In genomic region chr15:45023659-45024320, GRCh38 we compare ENCODE assay signal across 8 cellular contexts. TPM values are rescaled to one million over a fixed set of nuclear protein-coding genes. Genes with fewer than 3 reads are reported as not detected.
A peak's percentile ranks its signal among the peaks of the same experiment; 100 is the strongest.
DNase-seq lines count a peak whose midpoint lies in the region; ATAC-seq, FAIRE-seq and TF ChIP-seq lines count a peak whose summit lies in the region.

No MANE protein-coding gene starts in this region.

- SMC1A ChIA-PET in GM12878 (lab: Charles Lee; ENCODE audit: uncharacterized antibody, unreplicated experiment) = interaction anchor here (0.9 to 2.0 kb wide), 7 partner anchors 20 to 1075 kb away, joined by 3 to 6 read pairs (median 3); no protein-coding TSS in a partner anchor

- no peak for TF ChIP-seq RAD21 in GM12878 (IDR thresholded peaks at IDR 0.05; ENCODE audit: insufficient read depth, low read depth, low read length)

- H3K4me2 ChIP-seq in GM12878 (ENCODE audit: control insufficient read depth, insufficient read depth) = peak overlapping the region; percentile 98

- WGBS in GM12878 (ENCODE audit: insufficient coverage, insufficient replicate concordance, low lambda C conversion rate, missing lambda C conversion rate) = 41% methylated on average over 5 of the region's 5 CpGs

- H3K79me2 ChIP-seq in GM12878 (ENCODE audit: control insufficient read depth, insufficient read depth, low read length) = peaks cover 14% of the 10 kb centered on the region

- BruUV-seq in GM12878 (replicated peaks; lab: Mats Ljungman, UMichigan) = no TSS peak

- H3K9ac ChIP-seq in GM12878 (ENCODE audit: control insufficient read depth, insufficient read depth, low read length) = peak overlapping the region; percentile 81
- H3K9ac ChIP-seq in kidney (ENCODE audit: low read length in 2 of 2) = peak overlapping the region; percentile 62 to 74
- peak overlapping the region; percentile 48 to 88 (median 83) for H3K9ac ChIP-seq in subcutaneous abdominal adipose tissue (ENCODE audit: low read length in 5 of 5)

- no peak for TF ChIP-seq POLR2A in GM12878 (IDR thresholded peaks at IDR 0.05; ENCODE audit: low read depth, low read length)

- H3K4me3 ChIP-seq in GM12875 (ENCODE audit: low read depth, low read length) (peak overlapping the region; percentile 77), MG63 (peak overlapping the region; percentile 73), GM12878 (peak overlapping the region; percentile 82), kidney (ENCODE audit: low read length in 2 of 2) (peak overlapping the region; percentile 70 to 75), subcutaneous abdominal adipose tissue (ENCODE audit: low read depth in 1 of 5, low read length in 5 of 5) (peak overlapping the region; percentile 66 to 87 (median 85))

- no peaks in the 10 kb centered on the region for H4K20me1 ChIP-seq in GM12878 (ENCODE audit: control insufficient read depth, insufficient read depth)

- H3K36me3 ChIP-seq in MG63 (peaks cover 15% of the 10 kb centered on the region), GM12878 (ENCODE audit: control insufficient read depth in 2 of 2, insufficient read depth in 2 of 2, low read length in 1 of 2) (no peaks in the 10 kb centered on the region), kidney (ENCODE audit: control insufficient read depth in 1 of 2, insufficient read depth in 2 of 2, low read length in 2 of 2) (peaks cover 0 to 4% of the 10 kb centered on the region in 2 donors), subcutaneous abdominal adipose tissue (ENCODE audit: control insufficient read depth in 5 of 5, insufficient read depth in 5 of 5, low read length in 5 of 5) (no peaks in the 10 kb centered on the region)

- RAD21 ChIA-PET in GM12878 (lab: Charles Lee; ENCODE audit: unreplicated experiment) = interaction anchor here (0.9 to 1.1 kb wide), 2 partner anchors 14 to 95 kb away, joined by 3 read pairs; no protein-coding TSS in a partner anchor

- TF ChIP-seq CTCF in GM12875 (IDR thresholded peaks at IDR 0.05; ENCODE audit: borderline replicate concordance, insufficient read depth, low read depth, low read length) (no peak), GM12878 (IDR thresholded peaks at IDR 0.05 in 2 of 3, conservative IDR thresholded peaks at IDR 0.05 in 1 of 3; ENCODE audit: control insufficient read depth in 2 of 3, extremely low read depth in 1 of 3, insufficient read depth in 1 of 3, low read depth in 3 of 3, low read length in 3 of 3) (no peak), kidney (IDR thresholded peaks at IDR 0.05; ENCODE audit: borderline replicate concordance, extremely low read depth, insufficient read depth) (no peak), GM10266 (IDR thresholded peaks at IDR 0.05; ENCODE audit: control insufficient read depth, insufficient read depth, low read depth, missing control alignments) (no peak)

- DNase-seq in MG63 (peak; percentile 77), GM12878 (ENCODE audit: low read depth, low spot score) (no peak), kidney (no peak), D341Med (ENCODE audit: low spot score) (no peak), GM10266 (ENCODE audit: extremely low spot score) (no peak)

- no peaks in the 10 kb centered on the region for H3K9me3 ChIP-seq in MG63
- H3K9me3 ChIP-seq in GM12878 (replicated peaks; ENCODE audit: control insufficient read depth, insufficient read depth, low read length) = no peaks in the 10 kb centered on the region
- H3K9me3 ChIP-seq in kidney (ENCODE audit: control insufficient read depth in 1 of 2, low read length in 2 of 2) = no peaks in the 10 kb centered on the region
- H3K9me3 ChIP-seq in subcutaneous abdominal adipose tissue (ENCODE audit: control insufficient read depth in 5 of 5, low read length in 5 of 5) = no peaks in the 10 kb centered on the region

- TF ChIP-seq EP300 in GM12878 (IDR thresholded peaks at IDR 0.05; ENCODE audit: borderline replicate concordance in 1 of 2, control insufficient read depth in 1 of 2, low read depth in 2 of 2, low read length in 2 of 2) = no peak

- POLR2A ChIA-PET in GM12878 (lab: Charles Lee) = interaction anchor here (0.8 to 1.8 kb wide), 2 partner anchors 44 to 487 kb away, joined by 3 to 4 read pairs; partner anchors contain the start of gene EIF3J

- ATAC-seq in GM12878 (peak; percentile 25), HG03442 (IDR thresholded peaks at IDR 0.05; ENCODE audit: unreplicated experiment) (no peak)

- CTCF ChIA-PET in GM12878 (lab: Yijun Ruan, JAX) = interaction anchor here (0.8 to 4.7 kb wide), 6 partner anchors 12 to 171 kb away, joined by 3 to 22 read pairs (median 6); no protein-coding TSS in a partner anchor

- H2AFZ ChIP-seq in GM12878 (ENCODE audit: control insufficient read depth, low read depth, low read length) = peak overlapping the region; percentile 98

- intact Hi-C loops in GM12878 (cut with micrococcal nuclease; ENCODE audit: unreplicated experiment) (no loop called here), kidney (cut with DNase I) (no loop called here)

- FAIRE-seq in GM12878 (lab: Jason Lieb, UNC) (peak; percentile 18), kidney (lab: Jason Lieb, UNC) (no peak)

- H3K27ac ChIP-seq in GM12878 (ENCODE audit: control insufficient read depth, insufficient read depth) (peak overlapping the region; percentile 30), kidney (ENCODE audit: low read depth in 2 of 2, low read length in 2 of 2) (peak overlapping the region; percentile 79 to 80), subcutaneous abdominal adipose tissue (ENCODE audit: low read depth, low read length) (no peak overlapping the region)

- in situ Hi-C loops in GM12878 (cut with MboI) = loop anchor here (10.0 kb wide), 1 partner anchor 169 kb away; no protein-coding TSS in a partner anchor

- H3K4me1 ChIP-seq in GM12878 (ENCODE audit: control insufficient read depth, insufficient read depth, low read length) = peaks cover 7% of the 10 kb centered on the region
- H3K4me1 ChIP-seq in kidney (ENCODE audit: control insufficient read depth in 1 of 2, insufficient read depth in 1 of 2, low read depth in 1 of 2, low read length in 2 of 2) = peaks cover 8 to 12% of the 10 kb centered on the region in 2 donors
- peaks cover 0 to 19% (median 17%) of the 10 kb centered on the region in 5 donors for H3K4me1 ChIP-seq in subcutaneous abdominal adipose tissue (ENCODE audit: control insufficient read depth in 5 of 5, insufficient read depth in 5 of 5, low read length in 5 of 5)

- no peaks in the 10 kb centered on the region for H3K27me3 ChIP-seq in MG63
- H3K27me3 ChIP-seq in GM12878 (replicated peaks in 1 of 2; ENCODE audit: control insufficient read depth in 2 of 2, insufficient read depth in 2 of 2, low read length in 1 of 2) = no peaks in the 10 kb centered on the region
- H3K27me3 ChIP-seq in subcutaneous abdominal adipose tissue (ENCODE audit: control insufficient read depth in 5 of 5, insufficient read depth in 4 of 5, low read length in 5 of 5) = no peaks in the 10 kb centered on the region

TF ChIP-seq in GM12878, 131 proteins besides CTCF, POLR2A, EP300 and RAD21 (continues in another document):
- TF ChIP-seq MYC (IDR thresholded peaks at IDR 0.05; ENCODE audit: insufficient read depth, insufficient read length, insufficient replicate concordance, low read length, severe bottlenecking) (no peak), REST (IDR thresholded peaks at IDR 0.05; ENCODE audit: low read depth, low read length) (no peak), ZNF207 (IDR thresholded peaks at IDR 0.05; ENCODE audit: borderline replicate concordance) (no peak)

RNA-seq across cellular contexts. Expression of gene SORD, which starts 0.8 kb away (rescaled TPM):
- 25.8 and 39.1 TPM in 2 replicates for total RNA-seq in MG63 (2014; rRNA removed; shearing (Covaris generic); ENCODE audit: low replicate concordance)
- 44.2 and 61.1 TPM in 2 replicates for total RNA-seq in GM12878 (2013; cell fraction: nucleolus; rRNA removed)
- total RNA-seq in GM12878 (2014; rRNA removed) (33.5 and 35.3 TPM in 2 replicates), GM12878 (2014; rRNA removed; fragmentation: Illumina TruSeq; extraction: Trizol) (24.5 and 29.2 TPM in 2 replicates), GM12878 (2021) (39.4 and 40.8 TPM in 2 replicates), kidney (14.2 TPM)
- 7.0 TPM for polyA plus RNA-seq in GM12878 (2011; ENCODE audit: low read depth)
- polyA plus RNA-seq in GM12878 (2011; rRNA removed) (49.9 and 51.7 TPM in 2 replicates), GM12878 (2014; fragmentation: Illumina TruSeq; extraction: Trizol) (29.4 and 39.4 TPM in 2 replicates), GM12878 (2014; fragmentation: Nextera tagmentation; extraction: Ambion mirVana) (10 to 100 TPM in 1 of 2 experiments, 1 to 10 TPM in 1; 7.5 to 18.5 TPM), GM12878 (2014; rRNA removed) (45.1 and 46.0 TPM in 2 replicates), GM12878 (2016; fragmentation: Nextera tagmentation; extraction: Ambion mirVana) (10 to 100 TPM; 50.7 to 51.6 TPM), kidney (ENCODE audit: insufficient read depth, low read depth, low replicate concordance) (83.0 TPM)
- 47.3 and 64.5 TPM in 2 replicates for polyA plus RNA-seq in GM12878 (2011; cell fraction: cytosol; rRNA removed)
- polyA plus RNA-seq in GM12878 (2011; cell fraction: nucleus; rRNA removed) = 162 and 270 TPM in 2 replicates
- polyA plus RNA-seq in GM12878 (2012) = 11.6 and 19.4 TPM in 2 replicates
- 39.3 and 42.1 TPM in 2 replicates for polyA minus RNA-seq in GM12878 (2011; rRNA and poly(A)+ RNA removed)
- 16.1 and 17.4 TPM in 2 replicates for polyA minus RNA-seq in GM12878 (2011; cell fraction: cytosol; rRNA and poly(A)+ RNA removed)
- polyA minus RNA-seq in GM12878 (2011; cell fraction: nucleus; rRNA and poly(A)+ RNA removed) = 15.7 and 31.7 TPM in 2 replicates
